In genomic region chr13:33007237-33007636, GRCh38 we compare ENCODE assay signal across 11 cellular contexts. TPM values are rescaled to one million over a fixed set of nuclear protein-coding genes. Genes with fewer than 3 reads are reported as not detected.
"Had no signal": no experiment of that assay in that cellular context is flagged by ENCODE, and none has a peak within 500 bp of the region (broad histone marks: within the 10 kb centered on the region; RNA-seq: fewer than 3 reads in every experiment).

No MANE protein-coding gene starts in this region.

- H3K36me3 ChIP-seq: HAP-1 had no signal

- DNase-seq: GM23248, GOT3, H7, HFFc6, IMR-90 had no signal

- H3K4me3 Mint-ChIP-seq: HFFc6 had no signal

- H3K4me3 ChIP-seq: GM23248, HAP-1, K562 had no signal

- H2AFZ ChIP-seq: GM23248 had no signal

- H3K9ac ChIP-seq: GM23248 had no signal

- H3K27ac Mint-ChIP-seq: HFFc6 had no signal

- FAIRE-seq: K562 had no signal

- H3K27ac ChIP-seq: GM23248, HL-60 had no signal

- ATAC-seq: HCT116, K562 had no signal

RNA-seq across cellular contexts. Expression of gene KL, which starts 9.0 kb away (rescaled TPM):
- total RNA-seq: H4, H7, HT1080, IMR-90, K562 had no signal
- polyA plus RNA-seq: GM23248, IMR-90, K562 had no signal
